In genomic region chr20:4113546-4113945, GRCh38 we compare ENCODE assay signal across 14 cellular contexts. TPM values are rescaled to one million over a fixed set of nuclear protein-coding genes. Genes with fewer than 3 reads are reported as not detected.
DNase-seq lines count a peak whose midpoint lies in the region; ATAC-seq and TF ChIP-seq lines count a peak whose summit lies in the region.
"Had no signal": no experiment of that assay in that cellular context is flagged by ENCODE, and none has a peak within 500 bp of the region (broad histone marks: within the 10 kb centered on the region; RNA-seq: fewer than 3 reads in every experiment).

No MANE protein-coding gene starts in this region.

- H3K14ac ChIP-seq in trophoblast cell (ENCODE audit: low read length): no peak overlapping the region

- H3K4me3 Mint-ChIP-seq in activated CD4-positive, alpha-beta T cell treated with anti-CD3 and anti-CD28 coated beads, Interleukin-2, amount 10 ng/mL, durations not matched to agents 24 days and 14 days: peak overlapping the region; percentile 6
- H3K4me3 Mint-ChIP-seq in activated CD4-positive, alpha-beta T cell treated with anti-CD3 and anti-CD28 coated beads, Interleukin-2, amount 10 ng/mL, durations not matched to agents 7 days and 5 days: no peak overlapping the region
- H3K4me3 Mint-ChIP-seq in neural crest cell: no peak overlapping the region
- H3K4me3 Mint-ChIP-seq: CD4-positive, alpha-beta T cell had no signal

- H3K9ac ChIP-seq in KMS-11: no peak overlapping the region; the same call in 1 of the 2 replicates
- no peak overlapping the region for H3K9ac ChIP-seq in trophoblast cell (ENCODE audit: low read length)
- H3K9ac ChIP-seq in smooth muscle cell (ENCODE audit: low read depth): no peak overlapping the region

- peaks cover 8% of the 10 kb centered on the region for H3K27me3 Mint-ChIP-seq in activated CD4-positive, alpha-beta T cell treated with anti-CD3 and anti-CD28 coated beads, Interleukin-2, amount 10 ng/mL, durations not matched to agents 24 days and 14 days
- H3K27me3 Mint-ChIP-seq in activated CD4-positive, alpha-beta T cell treated with anti-CD3 and anti-CD28 coated beads, Interleukin-2, amount 10 ng/mL, durations not matched to agents 7 days and 5 days: peaks cover 11% of the 10 kb centered on the region
- H3K27me3 Mint-ChIP-seq in neural crest cell (ENCODE audit: low read depth): no peaks in the 10 kb centered on the region

- no peak overlapping the region for H4K91ac ChIP-seq in trophoblast cell (ENCODE audit: low read depth, low read length)

- no peaks in the 10 kb centered on the region for H3K36me3 Mint-ChIP-seq in activated CD4-positive, alpha-beta T cell treated with anti-CD3 and anti-CD28 coated beads, Interleukin-2, amount 10 ng/mL, durations not matched to agents 24 days and 14 days (ENCODE audit: low read depth)
- no peaks in the 10 kb centered on the region for H3K36me3 Mint-ChIP-seq in activated CD4-positive, alpha-beta T cell treated with anti-CD3 and anti-CD28 coated beads, Interleukin-2, amount 10 ng/mL, durations not matched to agents 7 days and 5 days (ENCODE audit: low read depth)
- H3K36me3 Mint-ChIP-seq in neural crest cell (ENCODE audit: low read depth): no peaks in the 10 kb centered on the region

- no peak overlapping the region for H3K23ac ChIP-seq in trophoblast cell (ENCODE audit: low read length)

- peak overlapping the region; percentile 51 for H3K27ac Mint-ChIP-seq in activated CD4-positive, alpha-beta T cell treated with anti-CD3 and anti-CD28 coated beads, Interleukin-2, amount 10 ng/mL, durations not matched to agents 24 days and 14 days
- H3K27ac Mint-ChIP-seq in activated CD4-positive, alpha-beta T cell treated with anti-CD3 and anti-CD28 coated beads, Interleukin-2, amount 10 ng/mL, durations not matched to agents 7 days and 5 days: no peak overlapping the region
- peak overlapping the region; percentile 9 for H3K27ac Mint-ChIP-seq in neural crest cell (ENCODE audit: unreplicated experiment)
- H3K27ac Mint-ChIP-seq: CD4-positive, alpha-beta T cell had no signal

- H3K79me1 ChIP-seq in trophoblast cell (ENCODE audit: low read length): no peaks in the 10 kb centered on the region

- no peak overlapping the region for H4K12ac ChIP-seq in trophoblast cell (ENCODE audit: low read depth, low read length)

- no peaks in the 10 kb centered on the region for H3F3A ChIP-seq in smooth muscle cell (ENCODE audit: low read depth)

- H4K20me1 ChIP-seq in KMS-11 (ENCODE audit: insufficient read depth) (no peaks in the 10 kb centered on the region), smooth muscle cell (ENCODE audit: low read depth) (no peaks in the 10 kb centered on the region)

- no peak overlapping the region for H3K4me3 ChIP-seq in KMS-11 (IDR thresholded peaks at IDR 0.05; ENCODE audit: insufficient read depth, low read depth, low read length)
- no peak overlapping the region for H3K4me3 ChIP-seq in trophoblast cell (ENCODE audit: low read depth, low read length)
- H3K4me3 ChIP-seq in smooth muscle cell: no peak overlapping the region
- H3K4me3 ChIP-seq: K562 had no signal

- H2AFZ ChIP-seq in KMS-11 (ENCODE audit: low read depth) (peak overlapping the region; percentile 18; the same call in 1 of the 2 replicates), trophoblast cell (ENCODE audit: insufficient read depth, low read length, poor library complexity) (no peak overlapping the region), smooth muscle cell (ENCODE audit: low read depth) (no peak overlapping the region)

- no peak overlapping the region for H4K8ac ChIP-seq in trophoblast cell (ENCODE audit: low read depth, low read length)

- H3K4ac ChIP-seq in trophoblast cell (ENCODE audit: low read depth, low read length): no peak overlapping the region

- no peaks in the 10 kb centered on the region for H3K9me3 Mint-ChIP-seq in activated CD4-positive, alpha-beta T cell treated with anti-CD3 and anti-CD28 coated beads, Interleukin-2, amount 10 ng/mL, durations not matched to agents 24 days and 14 days
- no peaks in the 10 kb centered on the region for H3K9me3 Mint-ChIP-seq in activated CD4-positive, alpha-beta T cell treated with anti-CD3 and anti-CD28 coated beads, Interleukin-2, amount 10 ng/mL, durations not matched to agents 7 days and 5 days
- no peaks in the 10 kb centered on the region for H3K9me3 Mint-ChIP-seq in neural crest cell
- H3K9me3 Mint-ChIP-seq: CD4-positive, alpha-beta T cell had no signal

- DNase-seq in activated CD4-positive, alpha-beta T cell treated with anti-CD3 and anti-CD28 coated beads, Interleukin-2, amount 10 ng/mL, durations not matched to agents 24 days and 14 days: peak; percentile 51
- no peak for DNase-seq in activated CD4-positive, alpha-beta T cell treated with anti-CD3 and anti-CD28 coated beads, Interleukin-2, amount 10 ng/mL, durations not matched to agents 7 days and 5 days
- no peak for DNase-seq in neural crest cell (ENCODE audit: low read depth, low spot score)
- DNase-seq in trophoblast cell: no peak
- DNase-seq in smooth muscle cell (lab: John Stamatoyannopoulos, UW; ENCODE audit: unreplicated experiment): no peak
- DNase-seq: BE2C; CD4-positive, alpha-beta T cell; DMS153; NCI-H2227 treated with DMSO at 0.1 percent for 48 hours; Right ventricle myocardium superior had no signal

- no peak for ATAC-seq in GM19023 (IDR thresholded peaks at IDR 0.05; ENCODE audit: unreplicated experiment)

- H2BK12ac ChIP-seq in trophoblast cell (ENCODE audit: low read length): no peak overlapping the region

- peak overlapping the region; percentile 87 for H3K4me2 ChIP-seq in KMS-11
- no peak overlapping the region for H3K4me2 ChIP-seq in trophoblast cell (ENCODE audit: low read length)
- no peak overlapping the region for H3K4me2 ChIP-seq in smooth muscle cell

- POLR2A ChIA-PET in activated CD4-positive, alpha-beta T cell treated with anti-CD3 and anti-CD28 coated beads, Interleukin-2, amount 10 ng/mL, durations not matched to agents 7 days and 5 days (lab: Charles Lee): no interaction called here

- no peak overlapping the region for H2BK120ac ChIP-seq in trophoblast cell (ENCODE audit: insufficient read depth, low read length, poor library complexity)

- no CpG with 5 or more reads among the region's 3 CpGs for WGBS in trophoblast cell (ENCODE audit: extremely low coverage, insufficient coverage, insufficient read length)
- 72% methylated on average over 3 of the region's 3 CpGs for WGBS in smooth muscle cell (ENCODE audit: low lambda C conversion rate)

- no peak overlapping the region for H2BK5ac ChIP-seq in trophoblast cell (ENCODE audit: low read depth, low read length, poor library complexity)

- CTCF ChIA-PET in activated CD4-positive, alpha-beta T cell treated with anti-CD3 and anti-CD28 coated beads, Interleukin-2, amount 10 ng/mL, durations not matched to agents 7 days and 5 days (lab: Charles Lee): interaction anchor here (1.2 to 2.7 kb wide), 3 partner anchors 9 to 60 kb away, joined by 3 to 8 read pairs (median 3); no protein-coding TSS in a partner anchor

- TF ChIP-seq CTCF in KMS-11 (conservative IDR thresholded peaks at IDR 0.05; ENCODE audit: low read depth, low read length): no peak
- no peak for TF ChIP-seq CTCF in VCaP (conservative IDR thresholded peaks at IDR 0.05)
- TF ChIP-seq CTCF in neural crest cell (conservative IDR thresholded peaks at IDR 0.05): no peak
- no peak for TF ChIP-seq CTCF in smooth muscle cell (IDR thresholded peaks at IDR 0.05; ENCODE audit: borderline replicate concordance, insufficient read depth, poor library complexity, severe bottlenecking)

- H2AK5ac ChIP-seq in trophoblast cell (ENCODE audit: low read length): no peak overlapping the region

- H3K18ac ChIP-seq in trophoblast cell (ENCODE audit: low read length): no peak overlapping the region

- intact Hi-C loops in activated CD4-positive, alpha-beta T cell treated with anti-CD3 and anti-CD28 coated beads, Interleukin-2, amount 10 ng/mL, durations not matched to agents 24 days and 14 days (cut with micrococcal nuclease): loop anchor here (1.0 kb wide), 1 partner anchor 18 kb away; no protein-coding TSS in a partner anchor

- H3K79me2 ChIP-seq in KMS-11 (ENCODE audit: insufficient read depth, low read depth) (no peaks in the 10 kb centered on the region), trophoblast cell (ENCODE audit: control insufficient read depth, insufficient read depth, low read length, poor library complexity) (no peaks in the 10 kb centered on the region), smooth muscle cell (ENCODE audit: low read depth) (no peaks in the 10 kb centered on the region)

- H3K27me3 ChIP-seq in KMS-11 (ENCODE audit: insufficient read depth, low read depth) (no peaks in the 10 kb centered on the region), trophoblast cell (ENCODE audit: insufficient read depth, low read length) (no peaks in the 10 kb centered on the region), smooth muscle cell (ENCODE audit: low read depth) (no peaks in the 10 kb centered on the region)
- H3K27me3 ChIP-seq: BE2C had no signal

- H3K4me1 Mint-ChIP-seq in activated CD4-positive, alpha-beta T cell treated with anti-CD3 and anti-CD28 coated beads, Interleukin-2, amount 10 ng/mL, durations not matched to agents 24 days and 14 days: peaks cover 44% of the 10 kb centered on the region
- peaks cover 34% of the 10 kb centered on the region for H3K4me1 Mint-ChIP-seq in activated CD4-positive, alpha-beta T cell treated with anti-CD3 and anti-CD28 coated beads, Interleukin-2, amount 10 ng/mL, durations not matched to agents 7 days and 5 days
- peaks cover 15% of the 10 kb centered on the region for H3K4me1 Mint-ChIP-seq in neural crest cell

- peaks cover 64% of the 10 kb centered on the region for H3K4me1 ChIP-seq in KMS-11 (ENCODE audit: low read depth, poor library complexity, severe bottlenecking)
- no peaks in the 10 kb centered on the region for H3K4me1 ChIP-seq in trophoblast cell (ENCODE audit: control insufficient read depth in 1 of 2, insufficient read depth in 2 of 2, low read length in 2 of 2)
- no peaks in the 10 kb centered on the region for H3K4me1 ChIP-seq in smooth muscle cell (ENCODE audit: low read depth)
- H3K4me1 ChIP-seq: BE2C had no signal

- H3K36me3 ChIP-seq in KMS-11 (ENCODE audit: insufficient read depth) (no peaks in the 10 kb centered on the region), trophoblast cell (ENCODE audit: control insufficient read depth in 1 of 2, insufficient read depth in 2 of 2, low read length in 2 of 2) (no peaks in the 10 kb centered on the region), smooth muscle cell (ENCODE audit: low read depth) (no peaks in the 10 kb centered on the region)
- H3K36me3 ChIP-seq: BE2C had no signal

- H3K27ac ChIP-seq in KMS-11 (peak overlapping the region; percentile 73), VCaP (peak overlapping the region; percentile 55), trophoblast cell (ENCODE audit: low read depth, low read length) (no peak overlapping the region), smooth muscle cell (ENCODE audit: low read depth) (no peak overlapping the region)

- H3K9me3 ChIP-seq in trophoblast cell (ENCODE audit: insufficient read depth, low read depth, low read length): no peaks in the 10 kb centered on the region
- H3K9me3 ChIP-seq in smooth muscle cell (replicated peaks; ENCODE audit: low read depth): no peaks in the 10 kb centered on the region
- H3K9me3 ChIP-seq: BE2C had no signal

RNA-seq across cellular contexts. Expression of gene SMOX, which starts 35.1 kb away (rescaled TPM):
- total RNA-seq in activated CD4-positive, alpha-beta T cell treated with anti-CD3 and anti-CD28 coated beads, Interleukin-2, amount 10 ng/mL, durations not matched to agents 24 days and 14 days: 25.4 and 26.6 TPM in 2 replicates
- 1 to 10 TPM; 3.3 to 3.4 TPM for total RNA-seq in activated CD4-positive, alpha-beta T cell treated with anti-CD3 and anti-CD28 coated beads, Interleukin-2, amount 10 ng/mL, durations not matched to agents 7 days and 5 days
- 18.3 and 24.3 TPM in 2 replicates for total RNA-seq in neural crest cell
- polyA plus RNA-seq in trophoblast cell (2013): 33.1 and 36.6 TPM in 2 replicates
- total RNA-seq in smooth muscle cell: 11.5 and 18.2 TPM in 2 replicates
- 30.6 and 36.1 TPM in 2 replicates for polyA plus RNA-seq in smooth muscle cell

Comparison
In these comparisons a context has a peak if more than half of its experiments do, and no peak if none do; other contexts are left out.
1. H3K27ac ChIP-seq: peak in KMS-11 (single experiment) and VCaP (single experiment); none in trophoblast cell (single experiment) and smooth muscle cell (single experiment).